Comparison of ENCODE assay signal across 1 cellular context in the genomic region with DNA sequence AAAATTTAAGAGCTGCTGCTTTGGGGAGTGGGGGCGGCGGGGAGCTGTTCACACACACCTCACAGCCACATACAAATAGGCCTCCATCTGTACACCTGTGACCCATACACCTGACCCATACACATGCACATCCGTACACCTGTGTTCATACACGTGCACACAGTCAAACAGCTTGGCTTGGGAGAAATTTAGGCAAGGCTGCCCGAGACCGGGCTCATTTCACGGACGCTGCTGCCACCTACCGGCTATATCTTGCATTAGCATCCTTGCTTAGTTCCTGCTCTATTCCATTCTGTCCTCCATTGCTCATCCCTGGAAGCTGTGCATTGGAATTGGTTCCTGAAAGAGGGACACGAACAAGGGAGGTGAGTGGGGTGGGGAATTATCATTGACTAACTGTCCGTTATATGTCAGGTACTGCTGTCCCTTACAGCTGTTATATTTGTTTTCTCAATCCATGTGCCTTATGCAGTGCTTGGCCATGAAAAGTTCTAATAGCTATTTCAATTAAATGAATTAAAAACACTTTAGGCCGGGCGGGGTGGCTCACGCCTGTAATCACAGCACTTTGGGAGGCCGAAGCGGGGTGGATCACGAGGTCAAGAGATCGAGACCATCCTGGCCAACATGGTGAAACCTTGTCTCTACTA.
TF ChIP-seq lines count a peak whose summit lies in the region.

No MANE protein-coding gene starts in this region.

TF ChIP-seq in HepG2, 621 proteins besides CTCF, POLR2A, EP300 and RAD21 (continued from another document):
- TF ChIP-seq, protein P1, sequence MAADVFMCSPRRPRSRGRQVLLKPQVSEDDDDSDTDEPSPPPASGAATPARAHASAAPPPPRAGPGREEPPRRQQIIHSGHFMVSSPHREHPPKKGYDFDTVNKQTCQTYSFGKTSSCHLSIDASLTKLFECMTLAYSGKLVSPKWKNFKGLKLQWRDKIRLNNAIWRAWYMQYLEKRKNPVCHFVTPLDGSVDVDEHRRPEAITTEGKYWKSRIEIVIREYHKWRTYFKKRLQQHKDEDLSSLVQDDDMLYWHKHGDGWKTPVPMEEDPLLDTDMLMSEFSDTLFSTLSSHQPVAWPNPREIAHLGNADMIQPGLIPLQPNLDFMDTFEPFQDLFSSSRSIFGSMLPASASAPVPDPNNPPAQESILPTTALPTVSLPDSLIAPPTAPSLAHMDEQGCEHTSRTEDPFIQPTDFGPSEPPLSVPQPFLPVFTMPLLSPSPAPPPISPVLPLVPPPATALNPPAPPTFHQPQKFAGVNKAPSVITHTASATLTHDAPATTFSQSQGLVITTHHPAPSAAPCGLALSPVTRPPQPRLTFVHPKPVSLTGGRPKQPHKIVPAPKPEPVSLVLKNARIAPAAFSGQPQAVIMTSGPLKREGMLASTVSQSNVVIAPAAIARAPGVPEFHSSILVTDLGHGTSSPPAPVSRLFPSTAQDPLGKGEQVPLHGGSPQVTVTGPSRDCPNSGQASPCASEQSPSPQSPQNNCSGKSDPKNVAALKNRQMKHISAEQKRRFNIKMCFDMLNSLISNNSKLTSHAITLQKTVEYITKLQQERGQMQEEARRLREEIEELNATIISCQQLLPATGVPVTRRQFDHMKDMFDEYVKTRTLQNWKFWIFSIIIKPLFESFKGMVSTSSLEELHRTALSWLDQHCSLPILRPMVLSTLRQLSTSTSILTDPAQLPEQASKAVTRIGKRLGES (CRISPR knock-in tag; IDR thresholded peaks at IDR 0.05; ENCODE audit: borderline replicate concordance), result no peak
- TF ChIP-seq ATF7-NPFF (CRISPR knock-in tag; IDR thresholded peaks at IDR 0.05; ENCODE audit: low read depth) (no peak), ELF1 (CRISPR knock-in tag; IDR thresholded peaks at IDR 0.05) (peak; percentile 29; the same call in 1 of the 2 replicates), ZNF543 (CRISPR knock-in tag; IDR thresholded peaks at IDR 0.05) (no peak), ZNF703 (CRISPR knock-in tag; IDR thresholded peaks at IDR 0.05; ENCODE audit: borderline replicate concordance) (no peak), NCOR1 (IDR thresholded peaks at IDR 0.05; ENCODE audit: borderline replicate concordance, low read length) (no peak), PTBP1 (IDR thresholded peaks at IDR 0.05; ENCODE audit: low read depth, low read length, poor library complexity, severe bottlenecking) (no peak), GATAD2A (CRISPR knock-in tag; IDR thresholded peaks at IDR 0.05) (0 out of 2 replicates have a peak, but pooled peaks have one; percentile 25), ZNF589 (CRISPR knock-in tag; conservative IDR thresholded peaks at IDR 0.05) (no peak), ZNF292 (CRISPR knock-in tag; IDR thresholded peaks at IDR 0.05; ENCODE audit: borderline replicate concordance, low read depth) (no peak), BHLHE40 (IDR thresholded peaks at IDR 0.05; ENCODE audit: low read length) (peak; percentile 71), TEAD3 (CRISPR knock-in tag; optimal IDR thresholded peaks at IDR 0.05; ENCODE audit: borderline replicate concordance) (peak; percentile 21), RNF2 (conservative IDR thresholded peaks at IDR 0.05; ENCODE audit: low read depth) (no peak), NR2F6 (IDR thresholded peaks at IDR 0.05) (no peak), NR2F6 (CRISPR knock-in tag; IDR thresholded peaks at IDR 0.05) (no peak; the same call in 1 of the 2 replicates), YEATS2 (CRISPR knock-in tag; IDR thresholded peaks at IDR 0.05; ENCODE audit: borderline replicate concordance) (peak; percentile 30; the same call in 1 of the 2 replicates), ZNF788 (CRISPR knock-in tag; IDR thresholded peaks at IDR 0.05; ENCODE audit: borderline replicate concordance) (peak; percentile 46; the same call in 1 of the 2 replicates), THAP9 (CRISPR knock-in tag; IDR thresholded peaks at IDR 0.05; ENCODE audit: borderline replicate concordance) (no peak), MTA1 (CRISPR knock-in tag; IDR thresholded peaks at IDR 0.05; ENCODE audit: borderline replicate concordance) (no peak), ARID3A (IDR thresholded peaks at IDR 0.05; ENCODE audit: low read depth, low read length) (0 out of 2 replicates have a peak, but pooled peaks have one; percentile 26), CBX1 (IDR thresholded peaks at IDR 0.05; ENCODE audit: low read depth) (no peak), MIXL1 (CRISPR knock-in tag; IDR thresholded peaks at IDR 0.05) (0 out of 2 replicates have a peak, but pooled peaks have one; percentile 48), MAFF (IDR thresholded peaks at IDR 0.05; ENCODE audit: low read depth, low read length) (no peak), PITX1 (CRISPR knock-in tag; IDR thresholded peaks at IDR 0.05) (no peak)
- TF ChIP-seq, protein P2, sequence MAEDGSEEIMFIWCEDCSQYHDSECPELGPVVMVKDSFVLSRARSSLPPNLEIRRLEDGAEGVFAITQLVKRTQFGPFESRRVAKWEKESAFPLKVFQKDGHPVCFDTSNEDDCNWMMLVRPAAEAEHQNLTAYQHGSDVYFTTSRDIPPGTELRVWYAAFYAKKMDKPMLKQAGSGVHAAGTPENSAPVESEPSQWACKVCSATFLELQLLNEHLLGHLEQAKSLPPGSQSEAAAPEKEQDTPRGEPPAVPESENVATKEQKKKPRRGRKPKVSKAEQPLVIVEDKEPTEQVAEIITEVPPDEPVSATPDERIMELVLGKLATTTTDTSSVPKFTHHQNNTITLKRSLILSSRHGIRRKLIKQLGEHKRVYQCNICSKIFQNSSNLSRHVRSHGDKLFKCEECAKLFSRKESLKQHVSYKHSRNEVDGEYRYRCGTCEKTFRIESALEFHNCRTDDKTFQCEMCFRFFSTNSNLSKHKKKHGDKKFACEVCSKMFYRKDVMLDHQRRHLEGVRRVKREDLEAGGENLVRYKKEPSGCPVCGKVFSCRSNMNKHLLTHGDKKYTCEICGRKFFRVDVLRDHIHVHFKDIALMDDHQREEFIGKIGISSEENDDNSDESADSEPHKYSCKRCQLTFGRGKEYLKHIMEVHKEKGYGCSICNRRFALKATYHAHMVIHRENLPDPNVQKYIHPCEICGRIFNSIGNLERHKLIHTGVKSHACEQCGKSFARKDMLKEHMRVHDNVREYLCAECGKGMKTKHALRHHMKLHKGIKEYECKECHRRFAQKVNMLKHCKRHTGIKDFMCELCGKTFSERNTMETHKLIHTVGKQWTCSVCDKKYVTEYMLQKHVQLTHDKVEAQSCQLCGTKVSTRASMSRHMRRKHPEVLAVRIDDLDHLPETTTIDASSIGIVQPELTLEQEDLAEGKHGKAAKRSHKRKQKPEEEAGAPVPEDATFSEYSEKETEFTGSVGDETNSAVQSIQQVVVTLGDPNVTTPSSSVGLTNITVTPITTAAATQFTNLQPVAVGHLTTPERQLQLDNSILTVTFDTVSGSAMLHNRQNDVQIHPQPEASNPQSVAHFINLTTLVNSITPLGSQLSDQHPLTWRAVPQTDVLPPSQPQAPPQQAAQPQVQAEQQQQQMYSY (CRISPR knock-in tag; IDR thresholded peaks at IDR 0.05), result no peak
- TF ChIP-seq, protein P3, sequence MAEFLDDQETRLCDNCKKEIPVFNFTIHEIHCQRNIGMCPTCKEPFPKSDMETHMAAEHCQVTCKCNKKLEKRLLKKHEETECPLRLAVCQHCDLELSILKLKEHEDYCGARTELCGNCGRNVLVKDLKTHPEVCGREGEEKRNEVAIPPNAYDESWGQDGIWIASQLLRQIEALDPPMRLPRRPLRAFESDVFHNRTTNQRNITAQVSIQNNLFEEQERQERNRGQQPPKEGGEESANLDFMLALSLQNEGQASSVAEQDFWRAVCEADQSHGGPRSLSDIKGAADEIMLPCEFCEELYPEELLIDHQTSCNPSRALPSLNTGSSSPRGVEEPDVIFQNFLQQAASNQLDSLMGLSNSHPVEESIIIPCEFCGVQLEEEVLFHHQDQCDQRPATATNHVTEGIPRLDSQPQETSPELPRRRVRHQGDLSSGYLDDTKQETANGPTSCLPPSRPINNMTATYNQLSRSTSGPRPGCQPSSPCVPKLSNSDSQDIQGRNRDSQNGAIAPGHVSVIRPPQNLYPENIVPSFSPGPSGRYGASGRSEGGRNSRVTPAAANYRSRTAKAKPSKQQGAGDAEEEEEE (CRISPR knock-in tag; IDR thresholded peaks at IDR 0.05; ENCODE audit: borderline replicate concordance), result no peak
- TF ChIP-seq, protein P4, sequence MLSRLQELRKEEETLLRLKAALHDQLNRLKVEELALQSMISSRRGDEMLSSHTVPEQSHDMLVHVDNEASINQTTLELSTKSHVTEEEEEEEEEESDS (CRISPR knock-in tag; IDR thresholded peaks at IDR 0.05; ENCODE audit: borderline replicate concordance), result no peak
- TF ChIP-seq, protein P5, sequence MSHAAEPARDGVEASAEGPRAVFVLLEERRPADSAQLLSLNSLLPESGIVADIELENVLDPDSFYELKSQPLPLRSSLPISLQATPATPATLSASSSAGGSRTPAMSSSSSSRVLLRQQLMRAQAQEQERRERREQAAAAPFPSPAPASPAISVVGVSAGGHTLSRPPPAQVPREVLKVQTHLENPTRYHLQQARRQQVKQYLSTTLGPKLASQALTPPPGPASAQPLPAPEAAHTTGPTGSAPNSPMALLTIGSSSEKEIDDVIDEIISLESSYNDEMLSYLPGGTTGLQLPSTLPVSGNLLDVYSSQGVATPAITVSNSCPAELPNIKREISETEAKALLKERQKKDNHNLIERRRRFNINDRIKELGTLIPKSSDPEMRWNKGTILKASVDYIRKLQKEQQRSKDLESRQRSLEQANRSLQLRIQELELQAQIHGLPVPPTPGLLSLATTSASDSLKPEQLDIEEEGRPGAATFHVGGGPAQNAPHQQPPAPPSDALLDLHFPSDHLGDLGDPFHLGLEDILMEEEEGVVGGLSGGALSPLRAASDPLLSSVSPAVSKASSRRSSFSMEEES (CRISPR knock-in tag; IDR thresholded peaks at IDR 0.05), result no peak
- TF ChIP-seq, protein P6, sequence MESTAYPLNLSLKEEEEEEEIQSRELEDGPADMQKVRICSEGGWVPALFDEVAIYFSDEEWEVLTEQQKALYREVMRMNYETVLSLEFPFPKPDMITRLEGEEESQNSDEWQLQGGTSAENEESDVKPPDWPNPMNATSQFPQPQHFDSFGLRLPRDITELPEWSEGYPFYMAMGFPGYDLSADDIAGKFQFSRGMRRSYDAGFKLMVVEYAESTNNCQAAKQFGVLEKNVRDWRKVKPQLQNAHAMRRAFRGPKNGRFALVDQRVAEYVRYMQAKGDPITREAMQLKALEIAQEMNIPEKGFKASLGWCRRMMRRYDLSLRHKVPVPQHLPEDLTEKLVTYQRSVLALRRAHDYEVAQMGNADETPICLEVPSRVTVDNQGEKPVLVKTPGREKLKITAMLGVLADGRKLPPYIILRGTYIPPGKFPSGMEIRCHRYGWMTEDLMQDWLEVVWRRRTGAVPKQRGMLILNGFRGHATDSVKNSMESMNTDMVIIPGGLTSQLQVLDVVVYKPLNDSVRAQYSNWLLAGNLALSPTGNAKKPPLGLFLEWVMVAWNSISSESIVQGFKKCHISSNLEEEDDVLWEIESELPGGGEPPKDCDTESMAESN (CRISPR knock-in tag; conservative IDR thresholded peaks at IDR 0.05), result no peak
- TF ChIP-seq, protein P7, sequence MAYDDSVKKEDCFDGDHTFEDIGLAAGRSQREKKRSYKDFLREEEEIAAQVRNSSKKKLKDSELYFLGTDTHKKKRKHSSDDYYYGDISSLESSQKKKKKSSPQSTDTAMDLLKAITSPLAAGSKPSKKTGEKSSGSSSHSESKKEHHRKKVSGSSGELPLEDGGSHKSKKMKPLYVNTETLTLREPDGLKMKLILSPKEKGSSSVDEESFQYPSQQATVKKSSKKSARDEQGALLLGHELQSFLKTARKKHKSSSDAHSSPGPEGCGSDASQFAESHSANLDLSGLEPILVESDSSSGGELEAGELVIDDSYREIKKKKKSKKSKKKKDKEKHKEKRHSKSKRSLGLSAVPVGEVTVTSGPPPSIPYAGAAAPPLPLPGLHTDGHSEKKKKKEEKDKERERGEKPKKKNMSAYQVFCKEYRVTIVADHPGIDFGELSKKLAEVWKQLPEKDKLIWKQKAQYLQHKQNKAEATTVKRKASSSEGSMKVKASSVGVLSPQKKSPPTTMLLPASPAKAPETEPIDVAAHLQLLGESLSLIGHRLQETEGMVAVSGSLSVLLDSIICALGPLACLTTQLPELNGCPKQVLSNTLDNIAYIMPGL (CRISPR knock-in tag; IDR thresholded peaks at IDR 0.05; ENCODE audit: borderline replicate concordance in 1 of 2, low read depth in 1 of 2), result peak; percentile 43 to 45; a peak in 2 of 4 replicates
